In genomic region chr3:148736086-148736485, GRCh38 we compare ENCODE assay signal across 14 cellular contexts. TPM values are rescaled to one million over a fixed set of nuclear protein-coding genes. Genes with fewer than 3 reads are reported as not detected.
DNase-seq lines count a peak whose midpoint lies in the region; ATAC-seq, FAIRE-seq and TF ChIP-seq lines count a peak whose summit lies in the region.
"Had no signal": no experiment of that assay in that cellular context is flagged by ENCODE, and none has a peak within 500 bp of the region (broad histone marks: within the 10 kb centered on the region; RNA-seq: fewer than 3 reads in every experiment).

No MANE protein-coding gene starts in this region.

- no peak for DNase-seq in GM23248
- no peak for DNase-seq in RCC 7860 (ENCODE audit: low spot score)
- no peak for DNase-seq in mesenchymal stem cell
- DNase-seq in NCI-H69 (lab: John Stamatoyannopoulos, UW), result no peak
- no peak for DNase-seq in foreskin fibroblast
- DNase-seq in left ventricle myocardium superior, result no peak
- DNase-seq: Caco-2; CD8-positive, alpha-beta memory T cell; KG1 had no signal

- no peak overlapping the region for H3K9ac ChIP-seq in GM23248
- no peak overlapping the region for H3K9ac ChIP-seq in mesenchymal stem cell (ENCODE audit: low read length)

- no peak overlapping the region for H4K91ac ChIP-seq in mesenchymal stem cell (ENCODE audit: low read length)

- FAIRE-seq in RCC 7860 (lab: Jason Lieb, UNC), result peak; percentile 4
- FAIRE-seq: H1 had no signal

- no peak overlapping the region for H3K4me3 ChIP-seq in GM23248
- no peak overlapping the region for H3K4me3 ChIP-seq in mesenchymal stem cell (ENCODE audit: insufficient read depth in 1 of 2, low read depth in 1 of 2, low read length in 2 of 2)
- H3K4me3 ChIP-seq in foreskin fibroblast (ENCODE audit: low read depth in 1 of 2, low read length in 2 of 2), result no peak overlapping the region
- H3K4me3 ChIP-seq: HAP-1 had no signal

- H3K79me2 ChIP-seq in GM23248 (ENCODE audit: insufficient read depth), result no peaks in the 10 kb centered on the region

- in situ Hi-C loops in GM23248 (cut with MboI), result no loop called here

- intact Hi-C loops in left ventricle myocardium superior (cut with micrococcal nuclease), result no loop called here

- H3K27me3 ChIP-seq in GM23248 (replicated peaks; ENCODE audit: insufficient read depth) (no peaks in the 10 kb centered on the region), mesenchymal stem cell (ENCODE audit: control insufficient read depth in 1 of 2, insufficient read depth in 1 of 2, low read length in 2 of 2) (no peaks in the 10 kb centered on the region)

- peaks cover 25% of the 10 kb centered on the region for H3K4me1 ChIP-seq in GM23248 (ENCODE audit: insufficient read depth)
- H3K4me1 ChIP-seq in mesenchymal stem cell (ENCODE audit: control insufficient read depth, insufficient read depth, low read depth, low read length), result peaks cover 9% of the 10 kb centered on the region
- H3K4me1 ChIP-seq: Caco-2 had no signal

- no peak overlapping the region for H4K8ac ChIP-seq in mesenchymal stem cell (ENCODE audit: low read length)

- H3K79me1 ChIP-seq in mesenchymal stem cell (replicated peaks; ENCODE audit: low read length, poor library complexity, severe bottlenecking), result no peaks in the 10 kb centered on the region

- no peak for TF ChIP-seq CTCF in foreskin fibroblast (IDR thresholded peaks at IDR 0.05; ENCODE audit: low read depth, low read length)

- H3F3A ChIP-seq in GM23248 (ENCODE audit: insufficient read depth), result peaks cover 20% of the 10 kb centered on the region; the same call in 1 of the 2 replicates

- H2BK12ac ChIP-seq in mesenchymal stem cell (ENCODE audit: low read length in 2 of 2), result no peak overlapping the region

- no peaks in the 10 kb centered on the region for H3K36me3 ChIP-seq in GM23248 (ENCODE audit: low read depth)
- H3K36me3 ChIP-seq in mesenchymal stem cell (ENCODE audit: control insufficient read depth in 1 of 2, insufficient read depth in 2 of 2, low read depth in 1 of 2, low read length in 2 of 2), result no peaks in the 10 kb centered on the region
- H3K36me3 ChIP-seq: HAP-1 had no signal

- H3K27ac ChIP-seq in GM23248 (no peak overlapping the region), mesenchymal stem cell (ENCODE audit: low read length, poor library complexity, severe bottlenecking) (peak overlapping the region; percentile 38)

- no peak for ATAC-seq in left ventricle myocardium superior

- H3K18ac ChIP-seq in mesenchymal stem cell (ENCODE audit: low read depth in 1 of 2, low read length in 2 of 2), result no peak overlapping the region

- no peaks in the 10 kb centered on the region for H3K9me2 ChIP-seq in GM23248 (ENCODE audit: insufficient read depth)

- H2BK15ac ChIP-seq in mesenchymal stem cell (ENCODE audit: low read depth, poor library complexity, severe bottlenecking), result no peak overlapping the region

- peak overlapping the region; percentile 24 for H3K4me2 ChIP-seq in GM23248 (ENCODE audit: unreplicated experiment)
- H3K4me2 ChIP-seq in mesenchymal stem cell (ENCODE audit: low read length, poor library complexity, severe bottlenecking), result no peak overlapping the region

- no peak overlapping the region for H2BK120ac ChIP-seq in mesenchymal stem cell (ENCODE audit: low read depth, low read length)

- H3K14ac ChIP-seq in mesenchymal stem cell (ENCODE audit: low read length in 2 of 2), result no peak overlapping the region

- WGBS in GM23248 (ENCODE audit: low coverage in 1 of 2, low lambda C conversion rate in 2 of 2, missing lambda C conversion rate in 2 of 2), 2 experiments, result 92 to 93% methylated on average over 3 of the region's 3 CpGs
- WGBS in mesenchymal stem cell, result 92% methylated on average over 1 of the region's 3 CpGs

- H2BK5ac ChIP-seq in mesenchymal stem cell (ENCODE audit: low read depth, low read length, poor library complexity, severe bottlenecking), result no peak overlapping the region

- H2AFZ ChIP-seq in GM23248, result no peak overlapping the region
- no peak overlapping the region for H2AFZ ChIP-seq in mesenchymal stem cell (ENCODE audit: low read depth, low read length)

- no peaks in the 10 kb centered on the region for H4K20me1 ChIP-seq in GM23248 (ENCODE audit: insufficient read depth)

- H2AK5ac ChIP-seq in mesenchymal stem cell (ENCODE audit: low read length, severe bottlenecking), result no peak overlapping the region

- H3K23ac ChIP-seq in mesenchymal stem cell (ENCODE audit: low read length in 2 of 2), result no peak overlapping the region

- H3K4ac ChIP-seq in mesenchymal stem cell (ENCODE audit: low read depth in 1 of 2, low read length in 2 of 2), result no peak overlapping the region

- H3K9me3 ChIP-seq in GM23248 (ENCODE audit: low read depth) (no peaks in the 10 kb centered on the region), mesenchymal stem cell (ENCODE audit: control insufficient read depth, low read length) (no peaks in the 10 kb centered on the region)
- H3K9me3 ChIP-seq: Caco-2, HAP-1 had no signal

RNA-seq across cellular contexts. Expression of gene AGTR1, which starts 38.4 kb away (rescaled TPM):
- total RNA-seq in GM23248 (2014; rRNA removed; shearing (Covaris generic)), result 4.0 and 6.3 TPM in 2 replicates
- polyA plus RNA-seq in GM23248 (2016; fragmentation: Nextera tagmentation; extraction: Ambion mirVana), result 3.6 and 4.0 TPM in 2 replicates
- polyA plus RNA-seq in mesenchymal stem cell (2013, experiment 1 of 2), result 0.87 TPM
- 0.90 TPM for polyA plus RNA-seq in mesenchymal stem cell (2013, experiment 2 of 2)
- total RNA-seq in left ventricle myocardium superior, result 2.2 TPM
- total RNA-seq: A673; Caco-2; CD8-positive, alpha-beta memory T cell; Daoy; H1 had no signal
- polyA plus RNA-seq: CD8-positive, alpha-beta memory T cell; IgD-negative memory B cell had no signal
